ENCODE assay signal across 8 cellular contexts in genomic region chr16:714558-715447, GRCh38. TPM values are rescaled to one million over a fixed set of nuclear protein-coding genes. Genes with fewer than 3 reads are reported as not detected.
DNase-seq lines count a peak whose midpoint lies in the region; ATAC-seq and TF ChIP-seq lines count a peak whose summit lies in the region.

TSS of gene METRN (plus strand) at chr16:715118. CDS start at chr16:715290, 172 bp downstream.

- peaks cover 4% of the 10 kb centered on the region for H3K27me3 ChIP-seq in smooth muscle cell (ENCODE audit: low read depth)

- H3K9ac ChIP-seq in smooth muscle cell (ENCODE audit: low read depth) = no peak within 1 kb of the TSS

- DNase-seq in GDM1 (lab: John Stamatoyannopoulos, UW) (peak; percentile 77), NCI-H2171 (lab: John Stamatoyannopoulos, UW) (peak; percentile 82), cardiac fibroblast (ENCODE audit: low read depth in 2 of 2) (peak; percentile 86 to 91), immature natural killer cell (peak; percentile 87 to 89 (median 89)), smooth muscle cell (lab: John Stamatoyannopoulos, UW; ENCODE audit: unreplicated experiment) (peak; percentile 77)
- peak; percentile 77 for DNase-seq in activated CD4-positive, CD25-positive, alpha-beta regulatory T cell treated with anti-CD3 and anti-CD28 coated beads, Interleukin-2, amount 50 U/mL, for 16 hours (ENCODE audit: low read depth, low spot score)

- H3K4me2 ChIP-seq in smooth muscle cell = peak within 1 kb of the TSS; percentile 99

- H2AFZ ChIP-seq in smooth muscle cell (ENCODE audit: low read depth) = no peak within 1 kb of the TSS

- no peaks in the 10 kb centered on the region for H3K9me3 Mint-ChIP-seq in immature natural killer cell

- no peaks in the 10 kb centered on the region for H3F3A ChIP-seq in smooth muscle cell (ENCODE audit: low read depth)

- H3K27me3 Mint-ChIP-seq in immature natural killer cell (ENCODE audit: low read depth in 3 of 3) = peaks cover 2 to 8% (median 7%) of the 10 kb centered on the region in 3 donors

- H3K4me1 Mint-ChIP-seq in immature natural killer cell = peaks cover 1 to 15% of the 10 kb centered on the region in 2 donors

- peak; percentile 77 for ATAC-seq in HG02610 (IDR thresholded peaks at IDR 0.05; ENCODE audit: unreplicated experiment)
- ATAC-seq in HG03378 (IDR thresholded peaks at IDR 0.05; ENCODE audit: unreplicated experiment) = no peak

- no peak within 1 kb of the TSS for H3K27ac Mint-ChIP-seq in immature natural killer cell

- H3K79me2 ChIP-seq in smooth muscle cell (ENCODE audit: low read depth) = no peaks in the 10 kb centered on the region

- H4K20me1 ChIP-seq in smooth muscle cell (ENCODE audit: low read depth) = peaks cover 8% of the 10 kb centered on the region

- no peak for TF ChIP-seq CTCF in cardiac fibroblast (IDR thresholded peaks at IDR 0.05; ENCODE audit: low read depth, low read length)
- TF ChIP-seq CTCF in smooth muscle cell (IDR thresholded peaks at IDR 0.05; ENCODE audit: borderline replicate concordance, insufficient read depth, poor library complexity, severe bottlenecking) = no peak

- H3K4me3 Mint-ChIP-seq in immature natural killer cell = peak within 1 kb of the TSS; percentile 23 to 76 (median 54)

- H3K4me3 ChIP-seq in cardiac fibroblast (replicated peaks in 1 of 2; ENCODE audit: low read depth in 2 of 2, low read length in 2 of 2) (peak within 1 kb of the TSS; percentile 48 to 63), smooth muscle cell (peak within 1 kb of the TSS; percentile 61)

- no peaks in the 10 kb centered on the region for H3K36me3 Mint-ChIP-seq in immature natural killer cell

- no peaks in the 10 kb centered on the region for H3K9me3 ChIP-seq in smooth muscle cell (replicated peaks; ENCODE audit: low read depth)

- H3K36me3 ChIP-seq in smooth muscle cell (ENCODE audit: low read depth) = no peaks in the 10 kb centered on the region

- 22% methylated on average over 49 of the region's 104 CpGs for WGBS in smooth muscle cell (ENCODE audit: low lambda C conversion rate)

- H3K4me1 ChIP-seq in smooth muscle cell (ENCODE audit: low read depth) = peaks cover 13% of the 10 kb centered on the region

- H3K27ac ChIP-seq in smooth muscle cell (ENCODE audit: low read depth) = no peak within 1 kb of the TSS

RNA-seq across cellular contexts. Expression of gene METRN, which starts in this region (rescaled TPM):
- polyA plus RNA-seq in immature natural killer cell (10 to 100 TPM; 29.6 to 61.7 (median 45.4) TPM), smooth muscle cell (170 and 193 TPM in 2 replicates)
- 30.6 and 39.6 TPM in 2 replicates for total RNA-seq in smooth muscle cell
